ENCODE assay signal across 28 cellular contexts in the genomic region with DNA sequence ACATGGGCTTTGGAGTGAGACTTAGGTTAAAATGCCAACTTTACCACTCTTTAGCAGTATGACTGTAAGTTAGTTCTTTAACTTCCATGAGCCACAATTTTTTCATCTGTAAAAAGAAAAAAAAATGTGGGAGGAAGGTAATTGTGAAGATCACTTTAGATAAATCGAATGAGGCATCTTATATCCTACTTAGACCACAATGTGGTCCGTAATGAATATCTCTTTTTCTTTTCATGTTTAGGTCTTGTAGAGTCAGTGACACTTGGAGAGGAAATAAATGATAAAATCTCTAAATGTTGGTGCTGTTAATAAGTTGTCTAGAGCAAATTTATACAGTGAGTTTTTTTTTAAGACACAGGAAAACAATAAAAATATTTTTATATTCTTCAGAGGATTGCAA. TPM values are rescaled to one million over a fixed set of nuclear protein-coding genes. Genes with fewer than 3 reads are reported as not detected.
"Had no signal": no experiment of that assay in that cellular context is flagged by ENCODE, and none has a peak within 500 bp of the region (broad histone marks: within the 10 kb centered on the region; RNA-seq: fewer than 3 reads in every experiment).

No MANE protein-coding gene starts in this region.

- DNase-seq: activated CD4-positive, alpha-beta T cell treated with anti-CD3 and anti-CD28 coated beads for 36 hours; activated CD4-positive, alpha-beta T cell treated with anti-CD3 and anti-CD28 coated beads, Interleukin-2, amount 10 ng/mL, durations not matched to agents 7 days and 5 days; activated CD4-positive, alpha-beta T cell treated with anti-CD3 and anti-CD28 coated beads, Interleukin-2, amount 50 U/mL, for 48 hours; activated CD8-positive, alpha-beta T cell treated with anti-CD3 and anti-CD28 coated beads, Interleukin-2, amount 10 ng/mL, durations not matched to agents 7 days and 5 days; activated effector memory CD4-positive, alpha-beta T cell treated with Interleukin-2 at 50 U/mL for 16 hours; activated naive CD4-positive, alpha-beta T cell treated with anti-CD3 and anti-CD28 coated beads, Interleukin-2, amount 10 ng/mL, durations not matched to agents 7 days and 5 days; amygdala; MM.1S; MV-4-11; NCI-H1092; NCI-H1436 treated with DMSO at 0.1 percent for 48 hours; NCI-H1694 treated with DMSO at 0.1 percent for 48 hours; NCI-H2029; NCI-H345; NCI-H524 treated with DMSO at 0.1 percent for 48 hours; SHP77; SJCRH30; T1000 had no signal

- H3K4me3 Mint-ChIP-seq: activated CD4-positive, alpha-beta T cell treated with anti-CD3 and anti-CD28 coated beads for 36 hours; activated CD4-positive, alpha-beta T cell treated with anti-CD3 and anti-CD28 coated beads, Interleukin-2, amount 10 ng/mL, durations not matched to agents 7 days and 5 days; activated CD8-positive, alpha-beta T cell treated with anti-CD3 and anti-CD28 coated beads, Interleukin-2, amount 10 ng/mL, durations not matched to agents 7 days and 5 days; activated naive CD4-positive, alpha-beta T cell treated with anti-CD3 and anti-CD28 coated beads, Interleukin-2, amount 10 ng/mL, durations not matched to agents 7 days and 5 days; activated naive CD8-positive, alpha-beta T cell; central memory CD8-positive, alpha-beta T cell; WTC11 had no signal

- H3K36me3 ChIP-seq: ascending aorta, cardiac muscle cell, SJCRH30 had no signal

- H3K9me3 Mint-ChIP-seq: activated CD4-positive, alpha-beta T cell treated with anti-CD3 and anti-CD28 coated beads, Interleukin-2, amount 10 ng/mL, durations not matched to agents 7 days and 5 days had no signal

- H3K9me3 ChIP-seq: ascending aorta, SJCRH30 had no signal

- H3K27me3 Mint-ChIP-seq: activated naive CD4-positive, alpha-beta T cell treated with anti-CD3 and anti-CD28 coated beads, Interleukin-2, amount 10 ng/mL, durations not matched to agents 7 days and 5 days had no signal

- H3K36me3 Mint-ChIP-seq: activated naive CD4-positive, alpha-beta T cell treated with anti-CD3 and anti-CD28 coated beads, Interleukin-2, amount 10 ng/mL, durations not matched to agents 7 days and 5 days; activated naive CD8-positive, alpha-beta T cell; WTC11 had no signal

- ATAC-seq: activated CD4-positive, alpha-beta T cell treated with anti-CD3 and anti-CD28 coated beads for 36 hours; activated CD4-positive, CD25-positive, alpha-beta regulatory T cell treated with anti-CD3 and anti-CD28 coated beads, Interleukin-2, amount 50 U/mL, for 24 hours; activated CD8-positive, alpha-beta T cell treated with anti-CD3 and anti-CD28 coated beads, Interleukin-2, amount 10 ng/mL, durations not matched to agents 7 days and 5 days; Panc1; WTC11 had no signal

- H3K27ac Mint-ChIP-seq: activated CD4-positive, alpha-beta T cell treated with anti-CD3 and anti-CD28 coated beads for 36 hours; activated CD4-positive, alpha-beta T cell treated with anti-CD3 and anti-CD28 coated beads, Interleukin-2, amount 10 ng/mL, durations not matched to agents 7 days and 5 days; activated CD8-positive, alpha-beta T cell treated with anti-CD3 and anti-CD28 coated beads, Interleukin-2, amount 10 ng/mL, durations not matched to agents 7 days and 5 days; activated naive CD4-positive, alpha-beta T cell treated with anti-CD3 and anti-CD28 coated beads, Interleukin-2, amount 10 ng/mL, durations not matched to agents 7 days and 5 days; WTC11 had no signal

- H3K27me3 ChIP-seq: ascending aorta, cardiac muscle cell, SJCRH30 had no signal

- H3K4me2 ChIP-seq: KMS-11 had no signal

- H3K4me1 ChIP-seq: ascending aorta, SJCRH30 had no signal

- H3K27ac ChIP-seq: ascending aorta, cardiac muscle cell, KMS-11, SJCRH30, SK-N-MC had no signal

- H3K4me3 ChIP-seq: ascending aorta, cardiac muscle cell, SJCRH30, SK-N-MC had no signal

- H3K4me1 Mint-ChIP-seq: activated CD4-positive, alpha-beta T cell treated with anti-CD3 and anti-CD28 coated beads, Interleukin-2, amount 10 ng/mL, durations not matched to agents 7 days and 5 days; activated naive CD4-positive, alpha-beta T cell treated with anti-CD3 and anti-CD28 coated beads, Interleukin-2, amount 10 ng/mL, durations not matched to agents 7 days and 5 days; central memory CD8-positive, alpha-beta T cell; WTC11 had no signal

RNA-seq across cellular contexts. Expression of a gene that starts 34.3 kb away (rescaled TPM):
- total RNA-seq: RPMI7951, SJCRH30 had no signal
